Comparison of ENCODE assay signal across 12 cellular contexts in genomic region chr2:60710707-60711106, GRCh38. TPM values are rescaled to one million over a fixed set of nuclear protein-coding genes. Genes with fewer than 3 reads are reported as not detected.
DNase-seq lines count a peak whose midpoint lies in the region; ATAC-seq and TF ChIP-seq lines count a peak whose summit lies in the region.
"Had no signal": no experiment of that assay in that cellular context is flagged by ENCODE, and none has a peak within 500 bp of the region (broad histone marks: within the 10 kb centered on the region; RNA-seq: fewer than 3 reads in every experiment).

No MANE protein-coding gene starts in this region.

- peak overlapping the region in 2 of 4 donors; percentile 15 to 25 for H3K27ac ChIP-seq in sigmoid colon
- H3K27ac ChIP-seq: psoas muscle had no signal

- peak in 1 of 4 donors; percentile 32 for TF ChIP-seq EP300 in sigmoid colon (IDR thresholded peaks at IDR 0.05)

- DNase-seq in GM04503 (ENCODE audit: low read depth) (peak; percentile 8), T-helper 17 cell (no peak), head of caudate nucleus (peak in 26 of 42 donors; percentile 3 to 58 (median 28)), sigmoid colon (peak; percentile 64), chondrocyte (ENCODE audit: low spot score) (no peak), NK-92 (lab: John Stamatoyannopoulos, UW; ENCODE audit: unreplicated experiment) (no peak)
- DNase-seq: activated CD4-positive, CD25-positive, alpha-beta regulatory T cell treated with anti-CD3 and anti-CD28 coated beads, Interleukin-2, amount 50 U/mL, for 72 hours; activated gamma-delta T cell; NCI-H1436 treated with DMSO at 0.1 percent for 48 hours; psoas muscle had no signal

- H3K4me3 Mint-ChIP-seq in T-helper 17 cell = no peak overlapping the region
- no peak overlapping the region for H3K4me3 Mint-ChIP-seq in chondrocyte (ENCODE audit: unreplicated experiment)

- H3K4me1 Mint-ChIP-seq in T-helper 17 cell (peaks cover 12% of the 10 kb centered on the region), chondrocyte (ENCODE audit: low read depth) (peaks cover 4% of the 10 kb centered on the region)

- H3K4me1 ChIP-seq in sigmoid colon = no peaks in the 10 kb centered on the region
- H3K4me1 ChIP-seq: psoas muscle had no signal

- ATAC-seq in T-helper 17 cell (peak; percentile 28), HG03442 (IDR thresholded peaks at IDR 0.05; ENCODE audit: unreplicated experiment) (no peak), HG02678 (IDR thresholded peaks at IDR 0.05; ENCODE audit: unreplicated experiment) (no peak)
- ATAC-seq: psoas muscle had no signal

- H3K27ac Mint-ChIP-seq in T-helper 17 cell (no peak overlapping the region), chondrocyte (ENCODE audit: unreplicated experiment) (no peak overlapping the region)

- no peak for TF ChIP-seq POLR2A in sigmoid colon (IDR thresholded peaks at IDR 0.05)

- no peaks in the 10 kb centered on the region for H3K27me3 ChIP-seq in sigmoid colon

- H3K9me3 ChIP-seq in T-helper 17 cell (ENCODE audit: control insufficient read depth, low read length, poor library complexity, severe bottlenecking) (no peaks in the 10 kb centered on the region), sigmoid colon (no peaks in the 10 kb centered on the region)
- H3K9me3 ChIP-seq: psoas muscle had no signal

- WGBS in sigmoid colon, 2 donors = 72 to 81% methylated on average over 4 of the region's 4 CpGs

- H3K9me3 Mint-ChIP-seq in chondrocyte (ENCODE audit: low read depth) = no peaks in the 10 kb centered on the region

- peaks cover 2% of the 10 kb centered on the region for H3K36me3 Mint-ChIP-seq in T-helper 17 cell (ENCODE audit: low read depth)
- H3K36me3 Mint-ChIP-seq in chondrocyte (ENCODE audit: low read depth) = no peaks in the 10 kb centered on the region

- peaks cover 39% of the 10 kb centered on the region for H3K27me3 Mint-ChIP-seq in T-helper 17 cell
- H3K27me3 Mint-ChIP-seq in chondrocyte (ENCODE audit: low read depth) = no peaks in the 10 kb centered on the region

- TF ChIP-seq CTCF in sigmoid colon (IDR thresholded peaks at IDR 0.05) (no peak), chondrocyte (IDR thresholded peaks at IDR 0.05) (no peak)

- no peaks in the 10 kb centered on the region for H3K36me3 ChIP-seq in sigmoid colon

- intact Hi-C loops in head of caudate nucleus (cut with DNase I) (no loop called here), sigmoid colon (cut with DNase I) (no loop called here)

- no peak overlapping the region for H3K4me3 ChIP-seq in sigmoid colon
- H3K4me3 ChIP-seq: psoas muscle had no signal

RNA-seq across cellular contexts. Expression of gene PAPOLG, which starts 45.4 kb away (rescaled TPM):
- 10 to 100 TPM; 18.1 to 19.1 TPM for total RNA-seq in T-helper 17 cell
- total RNA-seq in sigmoid colon = 10 to 100 TPM; 10.7 to 16.1 (median 14.0) TPM
- 1 to 10 TPM; 3.6 to 5.1 (median 4.9) TPM for polyA plus RNA-seq in sigmoid colon
- total RNA-seq in chondrocyte = 10.0 to 13.2 TPM (median 12.7 TPM) in 3 replicates

Comparison
In these comparisons a context has a peak if more than half of its experiments do, and no peak if none do; other contexts are left out.
1. DNase-seq: peak in GM04503 (single experiment), head of caudate nucleus (26 of 42) and sigmoid colon (single experiment); none in T-helper 17 cell (0 of 3), chondrocyte (single experiment) and NK-92 (single experiment).